ENCODE assay signal across 18 cellular contexts in the genomic region with DNA sequence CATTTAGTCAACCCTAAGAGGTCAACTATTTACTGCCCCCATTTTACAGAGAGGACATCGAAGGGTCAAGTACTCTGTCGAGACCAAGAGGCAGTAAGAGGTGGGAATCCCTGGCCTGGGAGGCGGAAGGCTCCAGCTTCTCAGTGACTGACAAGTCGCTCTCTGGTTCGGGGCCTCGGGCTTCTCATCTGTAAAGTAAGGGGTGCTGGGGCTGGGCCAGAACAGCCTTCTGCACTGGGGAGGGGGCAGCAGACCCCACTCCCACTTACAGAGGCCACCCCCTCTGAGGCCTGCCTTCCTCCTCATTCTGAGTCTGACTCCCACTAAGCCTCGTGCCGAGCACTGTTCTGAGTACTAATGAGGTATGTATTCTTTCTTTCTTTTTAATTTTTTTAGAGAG. TPM values are rescaled to one million over a fixed set of nuclear protein-coding genes. Genes with fewer than 3 reads are reported as not detected.
"Had no signal": no experiment of that assay in that cellular context is flagged by ENCODE, and none has a peak within 500 bp of the region (broad histone marks: within the 10 kb centered on the region; RNA-seq: fewer than 3 reads in every experiment).

No MANE protein-coding gene starts in this region.

- H3K27me3 ChIP-seq: body of pancreas, cardiac muscle cell had no signal

- H3K9me3 Mint-ChIP-seq: activated naive CD4-positive, alpha-beta T cell treated with anti-CD3 and anti-CD28 coated beads, Interleukin-2, amount 50 U/mL, for 24 hours; activated T-helper 1 cell treated with anti-CD3 and anti-CD28 coated beads, Interleukin-12 subunit alpha, Interleukin-12 subunit beta, Interleukin-2, Interleukin-4 antibody, amounts not matched to agents 30 ng/mL and 10 ng/mL and 1 ng/mL, durations not matched to agents 14 hours and 24 hours and 36 hours; memory B cell; natural killer cell treated with Interleukin-12 subunit alpha and Interleukin-12 subunit beta and Interleukin-15 and Interleukin-18, amount 100 ng/mL, for 72 hours had no signal

- H3K27me3 Mint-ChIP-seq: activated naive CD4-positive, alpha-beta T cell treated with anti-CD3 and anti-CD28 coated beads, Interleukin-2, amount 50 U/mL, for 24 hours had no signal

- H3K36me3 ChIP-seq: cardiac muscle cell, gastrocnemius medialis had no signal

- H2AFZ ChIP-seq: parathyroid adenoma had no signal

- H3K4me3 Mint-ChIP-seq: activated CD8-positive, alpha-beta T cell treated with anti-CD3 and anti-CD28 coated beads, Interleukin-2, amount 10 ng/mL, durations not matched to agents 7 days and 5 days; activated naive CD4-positive, alpha-beta T cell treated with anti-CD3 and anti-CD28 coated beads, Interleukin-2, amount 50 U/mL, for 24 hours; activated T-helper 1 cell treated with anti-CD3 and anti-CD28 coated beads, Interleukin-12 subunit alpha, Interleukin-12 subunit beta, Interleukin-2, Interleukin-4 antibody, amounts not matched to agents 30 ng/mL and 10 ng/mL and 1 ng/mL, durations not matched to agents 14 hours and 24 hours and 36 hours; natural killer cell treated with Interleukin-12 subunit alpha and Interleukin-12 subunit beta and Interleukin-15 and Interleukin-18, amount 100 ng/mL, for 72 hours had no signal

- H3K4me1 ChIP-seq: parathyroid adenoma had no signal

- DNase-seq: activated CD4-positive, alpha-beta T cell treated with anti-CD3 and anti-CD28 coated beads for 1 hour; activated CD4-positive, alpha-beta T cell treated with anti-CD3 and anti-CD28 coated beads, Interleukin-2, amount 50 U/mL, for 1 hour; activated CD8-positive, alpha-beta T cell treated with anti-CD3 and anti-CD28 coated beads, Interleukin-2, amount 10 ng/mL, durations not matched to agents 7 days and 5 days; activated gamma-delta T cell; anterior cingulate cortex; body of pancreas; gastrocnemius medialis; hypothalamus; left cardiac atrium; stimulated activated naive CD8-positive, alpha-beta T cell treated with anti-CD3 and anti-CD28 coated beads, Interleukin-15, Interleukin-2, amounts not matched to agents 100 U/mL and 50 U/mL, for 24 hours had no signal

- H3K9ac ChIP-seq: parathyroid adenoma had no signal

- ATAC-seq: activated CD8-positive, alpha-beta T cell treated with anti-CD3 and anti-CD28 coated beads, Interleukin-2, amount 10 ng/mL, durations not matched to agents 7 days and 5 days; body of pancreas; gastrocnemius medialis; left cardiac atrium; natural killer cell treated with Interleukin-12 subunit alpha and Interleukin-12 subunit beta and Interleukin-15 and Interleukin-18, amount 100 ng/mL, for 72 hours; right cardiac atrium; stimulated activated naive CD8-positive, alpha-beta T cell treated with anti-CD3 and anti-CD28 coated beads, Interleukin-15, Interleukin-2, amounts not matched to agents 100 U/mL and 50 U/mL, for 24 hours had no signal

- H3K79me2 ChIP-seq: parathyroid adenoma had no signal

- H3K9me3 ChIP-seq: body of pancreas, gastrocnemius medialis had no signal

- H3K27ac Mint-ChIP-seq: activated CD8-positive, alpha-beta T cell treated with anti-CD3 and anti-CD28 coated beads, Interleukin-2, amount 10 ng/mL, durations not matched to agents 7 days and 5 days; activated naive CD4-positive, alpha-beta T cell treated with anti-CD3 and anti-CD28 coated beads, Interleukin-2, amount 50 U/mL, for 24 hours; activated T-helper 1 cell treated with anti-CD3 and anti-CD28 coated beads, Interleukin-12 subunit alpha, Interleukin-12 subunit beta, Interleukin-2, Interleukin-4 antibody, amounts not matched to agents 30 ng/mL and 10 ng/mL and 1 ng/mL, durations not matched to agents 14 hours and 24 hours and 36 hours; memory B cell; natural killer cell treated with Interleukin-12 subunit alpha and Interleukin-12 subunit beta and Interleukin-15 and Interleukin-18, amount 100 ng/mL, for 72 hours had no signal

- H3K36me3 Mint-ChIP-seq: activated naive CD4-positive, alpha-beta T cell treated with anti-CD3 and anti-CD28 coated beads, Interleukin-2, amount 50 U/mL, for 24 hours; memory B cell; natural killer cell treated with Interleukin-12 subunit alpha and Interleukin-12 subunit beta and Interleukin-15 and Interleukin-18, amount 100 ng/mL, for 72 hours had no signal

- H3K27ac ChIP-seq: body of pancreas, cardiac muscle cell, gastrocnemius medialis, parathyroid adenoma had no signal

- H3K4me3 ChIP-seq: body of pancreas, cardiac muscle cell, gastrocnemius medialis had no signal

RNA-seq across cellular contexts. Expression of gene IFNLR1, which starts 17.0 kb away (rescaled TPM):
- total RNA-seq: pulmonary artery endothelial cell had no signal
